ENCODE assay signal across 9 cellular contexts in the genomic region with DNA sequence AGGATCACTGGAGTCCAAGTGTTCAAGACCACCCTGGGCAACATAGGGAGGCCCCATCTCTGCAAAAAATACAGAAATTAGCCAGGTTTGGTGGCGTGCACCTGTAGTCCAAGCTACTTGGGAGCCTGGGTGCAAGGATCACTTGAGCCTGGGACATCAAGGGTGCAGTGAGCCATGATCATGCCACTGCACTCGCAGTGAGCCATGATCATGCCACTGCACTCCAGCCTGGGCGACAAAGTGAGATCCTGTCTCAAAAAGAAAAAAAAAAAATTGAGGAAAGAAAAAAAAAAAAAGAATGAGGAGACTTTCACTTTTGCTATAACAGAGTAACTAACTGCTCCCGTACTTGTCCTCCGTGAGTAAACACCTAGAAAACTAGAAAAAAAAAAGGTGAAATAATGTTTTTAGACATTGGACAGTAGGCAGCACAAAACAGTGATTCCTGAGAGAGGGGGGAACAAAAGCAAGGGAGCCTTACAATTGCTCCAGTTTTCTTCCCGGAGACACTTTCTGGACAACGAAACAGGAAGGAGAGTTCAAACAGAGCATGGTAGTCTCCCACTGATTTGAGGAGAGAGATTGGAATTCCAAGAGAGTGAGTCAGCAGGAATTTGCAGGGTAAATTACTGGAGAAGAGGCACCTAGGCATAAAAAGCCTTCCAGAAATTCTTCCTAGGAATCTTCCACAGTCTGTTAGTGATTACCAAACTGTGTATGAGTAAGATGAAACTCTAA. TPM values are rescaled to one million over a fixed set of nuclear protein-coding genes. Genes with fewer than 3 reads are reported as not detected.
DNase-seq lines count a peak whose midpoint lies in the region; ATAC-seq, FAIRE-seq and TF ChIP-seq lines count a peak whose summit lies in the region.
"Had no signal": no experiment of that assay in that cellular context is flagged by ENCODE, and none has a peak within 500 bp of the region (broad histone marks: within the 10 kb centered on the region; RNA-seq: fewer than 3 reads in every experiment).

No MANE protein-coding gene starts in this region.

- no peaks in the 10 kb centered on the region for H3K36me3 ChIP-seq in BLaER1
- H3K36me3 ChIP-seq in brain microvascular endothelial cell (replicated peaks) = no peaks in the 10 kb centered on the region
- H3K36me3 ChIP-seq in keratinocyte (ENCODE audit: control insufficient read depth in 2 of 2, extremely low read depth in 1 of 2, insufficient read depth in 2 of 2, low read length in 2 of 2) = no peaks in the 10 kb centered on the region
- H3K36me3 ChIP-seq in effector memory CD4-positive, alpha-beta T cell (ENCODE audit: control insufficient read depth, insufficient read depth, low read length) = no peaks in the 10 kb centered on the region

- no peaks in the 10 kb centered on the region for H3K36me3 Mint-ChIP-seq in IgD-negative memory B cell
- no peaks in the 10 kb centered on the region for H3K36me3 Mint-ChIP-seq in stimulated activated memory B cell treated with anti-CD40 and anti-IgM and Interleukin-4, amounts not matched to agents 10 μg/mL and 1 μg/mL and 100 μg/mL, for 72 hours

- peak; percentile 87 for FAIRE-seq in keratinocyte (lab: Jason Lieb, UNC)

- DNase-seq in brain microvascular endothelial cell (peak; percentile 77), keratinocyte (ENCODE audit: low read depth, low spot score) (no peak)
- no peak for DNase-seq in activated effector memory CD4-positive, alpha-beta T cell treated with anti-CD3 and anti-CD28 coated beads, Interleukin-2, amount 50 U/mL, for 16 hours
- DNase-seq in effector memory CD4-positive, alpha-beta T cell = no peak

- peak overlapping the region; percentile 86 for H2AFZ ChIP-seq in keratinocyte (ENCODE audit: control insufficient read depth, low read length)

- no peaks in the 10 kb centered on the region for H3K79me2 ChIP-seq in keratinocyte (ENCODE audit: control insufficient read depth, insufficient read depth, low read length)

- H3K4me3 ChIP-seq in BLaER1 (no peak overlapping the region), brain microvascular endothelial cell (ENCODE audit: low read depth, low read length) (peak overlapping the region; percentile 46), keratinocyte (ENCODE audit: control insufficient read depth in 2 of 3, extremely low read depth in 1 of 3, insufficient read depth in 2 of 3, low read depth in 1 of 3, low read length in 3 of 3) (peak overlapping the region; percentile 25 to 74 (median 71))
- H3K4me3 ChIP-seq in effector memory CD4-positive, alpha-beta T cell (ENCODE audit: insufficient read depth, low read depth, low read length, poor library complexity, severe bottlenecking) = no peak overlapping the region

- H4K20me1 ChIP-seq in BLaER1 (no peaks in the 10 kb centered on the region), keratinocyte (ENCODE audit: control insufficient read depth, extremely low read depth, insufficient read depth, low read length) (no peaks in the 10 kb centered on the region)

- H3K27ac ChIP-seq in BLaER1 (no peak overlapping the region), brain microvascular endothelial cell (peak overlapping the region; percentile 67), keratinocyte (ENCODE audit: control insufficient read depth, insufficient read depth, low read length) (peak overlapping the region; percentile 86)
- no peak overlapping the region for H3K27ac ChIP-seq in effector memory CD4-positive, alpha-beta T cell (ENCODE audit: insufficient read depth, low read length, poor library complexity, severe bottlenecking)
- H3K27ac ChIP-seq: KMS-11 had no signal

- H3K27me3 ChIP-seq in BLaER1 (no peaks in the 10 kb centered on the region), brain microvascular endothelial cell (replicated peaks) (no peaks in the 10 kb centered on the region), keratinocyte (ENCODE audit: control insufficient read depth, extremely low read depth, insufficient read depth, low read length) (no peaks in the 10 kb centered on the region)
- no peaks in the 10 kb centered on the region for H3K27me3 ChIP-seq in effector memory CD4-positive, alpha-beta T cell (replicated peaks; ENCODE audit: control insufficient read depth, insufficient read depth, low read length, poor library complexity, severe bottlenecking)

- H3K4me3 Mint-ChIP-seq in IgD-negative memory B cell = peak overlapping the region; percentile 26 to 88 (median 60)
- H3K4me3 Mint-ChIP-seq in stimulated activated memory B cell treated with anti-CD40 and anti-IgM and Interleukin-4, amounts not matched to agents 10 μg/mL and 1 μg/mL and 100 μg/mL, for 72 hours = peak overlapping the region; percentile 75

- in situ Hi-C loops in brain microvascular endothelial cell (cut with HindIII; ENCODE audit: low pct_ligation_motif_present, low sequenced_read_pairs) = no loop called here

- peak overlapping the region; percentile 28 for H3K4me2 ChIP-seq in BLaER1
- H3K4me2 ChIP-seq in keratinocyte (ENCODE audit: control insufficient read depth, extremely low read depth, insufficient read depth, low read depth, low read length) = peak overlapping the region; percentile 97
- H3K4me2 ChIP-seq: KMS-11 had no signal

- H3K27me3 Mint-ChIP-seq in IgD-negative memory B cell = peaks cover 2% of the 10 kb centered on the region
- H3K27me3 Mint-ChIP-seq in stimulated activated memory B cell treated with anti-CD40 and anti-IgM and Interleukin-4, amounts not matched to agents 10 μg/mL and 1 μg/mL and 100 μg/mL, for 72 hours = no peaks in the 10 kb centered on the region

- no peaks in the 10 kb centered on the region for H3K9me3 Mint-ChIP-seq in IgD-negative memory B cell
- H3K9me3 Mint-ChIP-seq in stimulated activated memory B cell treated with anti-CD40 and anti-IgM and Interleukin-4, amounts not matched to agents 10 μg/mL and 1 μg/mL and 100 μg/mL, for 72 hours = peaks cover 5% of the 10 kb centered on the region

- no peaks in the 10 kb centered on the region for H3K9me1 ChIP-seq in keratinocyte (ENCODE audit: control insufficient read depth, extremely low read depth, insufficient read depth, low read length)

- H3K27ac Mint-ChIP-seq in IgD-negative memory B cell = peak overlapping the region in 2 of 3 donors; percentile 10 to 12
- peak overlapping the region; percentile 77 for H3K27ac Mint-ChIP-seq in stimulated activated memory B cell treated with anti-CD40 and anti-IgM and Interleukin-4, amounts not matched to agents 10 μg/mL and 1 μg/mL and 100 μg/mL, for 72 hours

- dilution Hi-C loops in keratinocyte (cut with MboI; ENCODE audit: extremely low pct_ligation_motif_present, low sequenced_read_pairs) = no loop called here

- H3K9ac ChIP-seq in BLaER1 (0 out of 2 replicates have a peak overlapping the region, but pooled peaks have one; percentile 35), keratinocyte (ENCODE audit: control insufficient read depth, extremely low read depth, insufficient read depth, low read length) (peak overlapping the region; percentile 63)
- H3K9ac ChIP-seq: KMS-11 had no signal

- ATAC-seq in stimulated activated memory B cell treated with anti-CD40 and anti-IgM and Interleukin-4, amounts not matched to agents 10 μg/mL and 1 μg/mL and 100 μg/mL, for 72 hours = no peak
- no peak for ATAC-seq in HG03175 (IDR thresholded peaks at IDR 0.05; ENCODE audit: unreplicated experiment)

- H3K9me3 ChIP-seq in BLaER1 (peaks cover 25% of the 10 kb centered on the region), keratinocyte (ENCODE audit: control insufficient read depth, low read depth, low read length) (no peaks in the 10 kb centered on the region)
- H3K9me3 ChIP-seq in effector memory CD4-positive, alpha-beta T cell (ENCODE audit: control insufficient read depth, low read length) = no peaks in the 10 kb centered on the region

- no peak for TF ChIP-seq CTCF in brain microvascular endothelial cell (IDR thresholded peaks at IDR 0.05; ENCODE audit: low read depth, low read length, missing control alignments)
- TF ChIP-seq CTCF in keratinocyte (optimal IDR thresholded peaks at IDR 0.05 in 1 of 3, IDR thresholded peaks at IDR 0.05 in 1 of 3, conservative IDR thresholded peaks at IDR 0.05 in 1 of 3; ENCODE audit: extremely low read depth in 1 of 3, insufficient read depth in 2 of 3, low read length in 3 of 3) = no peak

- H3K4me1 Mint-ChIP-seq in IgD-negative memory B cell = peaks cover 4 to 9% (median 5%) of the 10 kb centered on the region in 3 donors
- peaks cover 15% of the 10 kb centered on the region for H3K4me1 Mint-ChIP-seq in stimulated activated memory B cell treated with anti-CD40 and anti-IgM and Interleukin-4, amounts not matched to agents 10 μg/mL and 1 μg/mL and 100 μg/mL, for 72 hours

- H3K4me1 ChIP-seq in BLaER1 (peaks cover 8% of the 10 kb centered on the region), keratinocyte (ENCODE audit: control insufficient read depth, extremely low read depth, insufficient read depth, low read length) (peaks cover 20% of the 10 kb centered on the region)
- no peaks in the 10 kb centered on the region for H3K4me1 ChIP-seq in effector memory CD4-positive, alpha-beta T cell (ENCODE audit: control insufficient read depth, insufficient read depth, low read length, poor library complexity, severe bottlenecking)

RNA-seq across cellular contexts. Expression of a gene that starts 6.9 kb away (rescaled TPM):
- 1.1 TPM for polyA plus RNA-seq in IgD-negative memory B cell
- 10.2 to 14.5 TPM (median 12.6 TPM) in 3 replicates for polyA plus RNA-seq in keratinocyte
- 2.4 TPM for polyA plus RNA-seq in keratinocyte (2011; ENCODE audit: low read depth)
- polyA plus RNA-seq in keratinocyte (2011; cell fraction: cytosol; rRNA removed) = 4.3 and 6.6 TPM in 2 replicates
- 26.9 and 29.8 TPM in 2 replicates for polyA plus RNA-seq in keratinocyte (2011; cell fraction: nucleus; rRNA removed)
- polyA plus RNA-seq in keratinocyte (2012; ENCODE audit: low replicate concordance) = 5.5 and 8.6 TPM in 2 replicates
- polyA minus RNA-seq in keratinocyte = 11.8 to 26.2 TPM (median 22.9 TPM) in 3 replicates
- polyA minus RNA-seq in keratinocyte (2011; cell fraction: cytosol; rRNA and poly(A)+ RNA removed) = 7.5 TPM
- 15.3 and 22.6 TPM in 2 replicates for polyA minus RNA-seq in keratinocyte (2011; cell fraction: nucleus; rRNA and poly(A)+ RNA removed)

RNA-seq across cellular contexts. Expression of a gene that starts 13.6 kb away (rescaled TPM):
- polyA plus RNA-seq in IgD-negative memory B cell (13.7 TPM), keratinocyte (31.8 to 44.4 TPM (median 39.9 TPM) in 3 replicates)
- 16.6 TPM for polyA plus RNA-seq in keratinocyte (2011; ENCODE audit: low read depth)
- polyA plus RNA-seq in keratinocyte (2011; cell fraction: cytosol; rRNA removed) = 31.3 and 39.2 TPM in 2 replicates
- polyA plus RNA-seq in keratinocyte (2011; cell fraction: nucleus; rRNA removed) = 35.0 and 36.3 TPM in 2 replicates
- polyA plus RNA-seq in keratinocyte (2012; ENCODE audit: low replicate concordance) = 14.2 and 31.6 TPM in 2 replicates
- polyA minus RNA-seq in keratinocyte = 17.7 to 38.9 TPM (median 22.4 TPM) in 3 replicates
- polyA minus RNA-seq in keratinocyte (2011; cell fraction: cytosol; rRNA and poly(A)+ RNA removed) = 18.4 TPM
- polyA minus RNA-seq in keratinocyte (2011; cell fraction: nucleus; rRNA and poly(A)+ RNA removed) = 14.5 and 25.7 TPM in 2 replicates

RNA-seq across cellular contexts. Expression of a gene that starts 49.6 kb away (rescaled TPM):
- 84.6 TPM for polyA plus RNA-seq in IgD-negative memory B cell
- polyA plus RNA-seq in keratinocyte = 116 to 173 TPM (median 130 TPM) in 3 replicates
- 61.1 TPM for polyA plus RNA-seq in keratinocyte (2011; ENCODE audit: low read depth)
- 97.8 and 143 TPM in 2 replicates for polyA plus RNA-seq in keratinocyte (2011; cell fraction: cytosol; rRNA removed)
- polyA plus RNA-seq in keratinocyte (2011; cell fraction: nucleus; rRNA removed) = 123 and 141 TPM in 2 replicates
- 77.0 and 120 TPM in 2 replicates for polyA plus RNA-seq in keratinocyte (2012; ENCODE audit: low replicate concordance)
- polyA minus RNA-seq in keratinocyte = 69.6 to 160 TPM (median 131 TPM) in 3 replicates
- polyA minus RNA-seq in keratinocyte (2011; cell fraction: cytosol; rRNA and poly(A)+ RNA removed) = 83.5 TPM
- polyA minus RNA-seq in keratinocyte (2011; cell fraction: nucleus; rRNA and poly(A)+ RNA removed) = 41.9 and 43.0 TPM in 2 replicates

Comparison
In these comparisons a context has a peak if more than half of its experiments do, and no peak if none do; other contexts are left out.
1. H3K27ac ChIP-seq: peak in brain microvascular endothelial cell (single experiment) and keratinocyte (single experiment); none in BLaER1 (single experiment) and effector memory CD4-positive, alpha-beta T cell (single experiment).
2. H3K4me3 ChIP-seq: peak in brain microvascular endothelial cell (single experiment) and keratinocyte (3 of 3); none in BLaER1 (single experiment) and effector memory CD4-positive, alpha-beta T cell (single experiment).